9 cellular contexts compared by ENCODE assay signal in genomic region chr12:49698619-49699545, GRCh38. TPM values are rescaled to one million over a fixed set of nuclear protein-coding genes. Genes with fewer than 3 reads are reported as not detected.
DNase-seq lines count a peak whose midpoint lies in the region; ATAC-seq and TF ChIP-seq lines count a peak whose summit lies in the region.
"Had no signal": no experiment of that assay in that cellular context is flagged by ENCODE, and none has a peak within 500 bp of the region (broad histone marks: within the 10 kb centered on the region; RNA-seq: fewer than 3 reads in every experiment).

No MANE protein-coding gene starts in this region.

- peak overlapping the region; percentile 78 for H3K27ac ChIP-seq in DOHH2 (ENCODE audit: low read depth, low read length)
- peak overlapping the region; percentile 34 for H3K27ac ChIP-seq in naive thymus-derived CD4-positive, alpha-beta T cell (ENCODE audit: low read depth, low read length)
- H3K27ac ChIP-seq: SJSA1 had no signal

- peaks cover 38% of the 10 kb centered on the region for H3F3A ChIP-seq in DOHH2 (ENCODE audit: control insufficient read depth, insufficient read depth)

- H4K20me1 ChIP-seq in DOHH2 (ENCODE audit: control insufficient read depth, insufficient read depth, low read depth, low read length) = peaks cover 13% of the 10 kb centered on the region

- H3K4me2 ChIP-seq in DOHH2 (ENCODE audit: low read length) = peak overlapping the region; percentile 99

- no peaks in the 10 kb centered on the region for H3K9me3 ChIP-seq in DOHH2 (ENCODE audit: control insufficient read depth, insufficient read depth, low read length)
- no peaks in the 10 kb centered on the region for H3K9me3 ChIP-seq in naive thymus-derived CD4-positive, alpha-beta T cell (ENCODE audit: control insufficient read depth in 2 of 3, low read length in 3 of 3)
- H3K9me3 ChIP-seq: SJSA1 had no signal

- no peaks in the 10 kb centered on the region for H3K36me3 ChIP-seq in DOHH2 (ENCODE audit: control insufficient read depth, low read length)
- no peaks in the 10 kb centered on the region for H3K36me3 ChIP-seq in naive thymus-derived CD4-positive, alpha-beta T cell (ENCODE audit: control insufficient read depth in 2 of 3, insufficient read depth in 3 of 3, low read length in 3 of 3)
- H3K36me3 ChIP-seq: SJSA1 had no signal

- H3K27me3 Mint-ChIP-seq in WTC11 (ENCODE audit: low read depth) = no peaks in the 10 kb centered on the region
- H3K27me3 Mint-ChIP-seq in naive thymus-derived CD4-positive, alpha-beta T cell = no peaks in the 10 kb centered on the region

- H3K9me2 ChIP-seq in DOHH2 (replicated peaks; ENCODE audit: control insufficient read depth, low read length) = no peaks in the 10 kb centered on the region

- no peaks in the 10 kb centered on the region for H3K36me3 Mint-ChIP-seq in WTC11
- H3K36me3 Mint-ChIP-seq in naive thymus-derived CD4-positive, alpha-beta T cell = peaks cover 0 to 3% (median 0%) of the 10 kb centered on the region in 5 donors

- TF ChIP-seq CTCF in DOHH2 (IDR thresholded peaks at IDR 0.05; ENCODE audit: low read depth, low read length, poor library complexity, severe bottlenecking) = no peak
- no peak for TF ChIP-seq CTCF in WTC11 (IDR thresholded peaks at IDR 0.05)
- TF ChIP-seq CTCF in epithelial cell of proximal tubule (conservative IDR thresholded peaks at IDR 0.05; ENCODE audit: low read depth, low read length) = no peak

- H3K9me3 Mint-ChIP-seq in WTC11 = no peaks in the 10 kb centered on the region
- H3K9me3 Mint-ChIP-seq in naive thymus-derived CD4-positive, alpha-beta T cell = no peaks in the 10 kb centered on the region

- ATAC-seq in GM21360 (IDR thresholded peaks at IDR 0.05; ENCODE audit: unreplicated experiment) = peak; percentile 58
- peak; percentile 80 for ATAC-seq in HG03571 (IDR thresholded peaks at IDR 0.05; ENCODE audit: unreplicated experiment)
- peak; percentile 93 for ATAC-seq in WTC11
- peak; percentile 75 for ATAC-seq in naive thymus-derived CD4-positive, alpha-beta T cell

- intact Hi-C loops in naive thymus-derived CD4-positive, alpha-beta T cell (cut with micrococcal nuclease) = loop anchor here (1.0 to 2.0 kb wide), 2 partner anchors 8 to 28 kb away; partner anchors contain the start of gene FMNL3 (in 1 of the 2)

- no peaks in the 10 kb centered on the region for H3K27me3 ChIP-seq in DOHH2 (ENCODE audit: control insufficient read depth, low read length)
- no peaks in the 10 kb centered on the region for H3K27me3 ChIP-seq in naive thymus-derived CD4-positive, alpha-beta T cell (ENCODE audit: control insufficient read depth in 2 of 2, insufficient read depth in 2 of 2, low read length in 2 of 2)
- H3K27me3 ChIP-seq: SJSA1 had no signal

- POLR2A ChIA-PET in WTC11 (lab: Charles Lee) = interaction anchor here (0.6 to 1.3 kb wide), 6 partner anchors 9 to 144 kb away, joined by 3 to 6 read pairs (median 4); partner anchors contain the start of genes BCDIN3D and TMBIM6
- POLR2A ChIA-PET in naive thymus-derived CD4-positive, alpha-beta T cell (lab: Charles Lee) = interaction anchor here (1.0 to 3.3 kb wide), 6 partner anchors 15 to 51 kb away, joined by 3 to 18 read pairs (median 6); no protein-coding TSS in a partner anchor

- CTCF ChIA-PET in WTC11 (lab: Charles Lee) = interaction anchor here (1.0 to 5.5 kb wide), 9 partner anchors 8 to 340 kb away, joined by 3 to 38 read pairs (median 5); partner anchors contain the start of gene TMBIM6
- CTCF ChIA-PET in naive thymus-derived CD4-positive, alpha-beta T cell (lab: Charles Lee) = interaction anchor here (2.9 kb wide), 1 partner anchor 54 kb away, joined by 10 read pairs; no protein-coding TSS in a partner anchor

- peaks cover 69% of the 10 kb centered on the region for H3K4me1 ChIP-seq in DOHH2 (ENCODE audit: control insufficient read depth, low read length)
- peaks cover 14 to 39% of the 10 kb centered on the region in 2 donors for H3K4me1 ChIP-seq in naive thymus-derived CD4-positive, alpha-beta T cell (ENCODE audit: control insufficient read depth in 2 of 2, insufficient read depth in 2 of 2, low read length in 2 of 2)

- peaks cover 59% of the 10 kb centered on the region for H3K79me2 ChIP-seq in DOHH2 (ENCODE audit: control insufficient read depth, low read length)

- peak overlapping the region; percentile 69 for H3K4me3 Mint-ChIP-seq in WTC11
- H3K4me3 Mint-ChIP-seq in naive thymus-derived CD4-positive, alpha-beta T cell = peak overlapping the region; percentile 75 to 90 (median 84)

- H3K27ac Mint-ChIP-seq in WTC11 = peak overlapping the region; percentile 99
- peak overlapping the region; percentile 32 to 93 (median 83) for H3K27ac Mint-ChIP-seq in naive thymus-derived CD4-positive, alpha-beta T cell

- peaks cover 71% of the 10 kb centered on the region for H3K4me1 Mint-ChIP-seq in WTC11
- H3K4me1 Mint-ChIP-seq in naive thymus-derived CD4-positive, alpha-beta T cell = peaks cover 44 to 74% (median 65%) of the 10 kb centered on the region in 7 donors

- DNase-seq in WTC11 (ENCODE audit: low spot score) (peak; percentile 27), epithelial cell of proximal tubule (ENCODE audit: low read depth) (peak; percentile 56), NCI-H2081 (lab: John Stamatoyannopoulos, UW) (no peak), T-helper 9 cell (no peak)
- peak in 8 of 9 donors; percentile 15 to 54 (median 24) for DNase-seq in naive thymus-derived CD4-positive, alpha-beta T cell

- H3K4me3 ChIP-seq in DOHH2 (ENCODE audit: low read length) (peak overlapping the region; percentile 74), epithelial cell of proximal tubule (ENCODE audit: low read depth, low read length) (peak overlapping the region; percentile 40)
- H3K4me3 ChIP-seq in naive thymus-derived CD4-positive, alpha-beta T cell (ENCODE audit: low read length) = peak overlapping the region; percentile 54
- H3K4me3 ChIP-seq: SJSA1 had no signal

TF ChIP-seq in WTC11, 78 proteins besides CTCF, POLR2A, EP300 and RAD21 (continues in another document):
- no peak for TF ChIP-seq ZSCAN18 (CRISPR knock-in tag; IDR thresholded peaks at IDR 0.05)
- no peak for TF ChIP-seq ATF2 (CRISPR knock-in tag; IDR thresholded peaks at IDR 0.05; ENCODE audit: borderline replicate concordance, low read depth)
- TF ChIP-seq SOX15 (CRISPR knock-in tag; IDR thresholded peaks at IDR 0.05) = no peak
- TF ChIP-seq CREB1 (CRISPR knock-in tag; IDR thresholded peaks at IDR 0.05) = no peak
- no peak for TF ChIP-seq OVOL2 (CRISPR knock-in tag; IDR thresholded peaks at IDR 0.05; ENCODE audit: borderline replicate concordance)
- no peak for TF ChIP-seq ZNF512 (CRISPR knock-in tag; IDR thresholded peaks at IDR 0.05; ENCODE audit: borderline replicate concordance)
- no peak for TF ChIP-seq GRHL2 (CRISPR knock-in tag; IDR thresholded peaks at IDR 0.05; ENCODE audit: insufficient replicate concordance, severe bottlenecking)
- no peak for TF ChIP-seq ERG (CRISPR knock-in tag; IDR thresholded peaks at IDR 0.05)

RNA-seq across cellular contexts. Expression of gene FMNL3, which starts 8.3 kb away (rescaled TPM):
- total RNA-seq in WTC11 (2021) = 15.2 to 19.3 TPM (median 15.6 TPM) in 3 replicates
- 21.3 and 21.7 TPM in 2 replicates for total RNA-seq in epithelial cell of proximal tubule
- total RNA-seq in naive thymus-derived CD4-positive, alpha-beta T cell = 10 to 100 TPM; 33.3 to 40.4 (median 39.7) TPM
- polyA plus RNA-seq in naive thymus-derived CD4-positive, alpha-beta T cell = 10 to 100 TPM; 10.4 to 12.0 TPM

RNA-seq across cellular contexts. Expression of gene TMBIM6, which starts 42.5 kb away (rescaled TPM):
- 402 to 417 TPM (median 412 TPM) in 3 replicates for total RNA-seq in WTC11 (2021)
- total RNA-seq in epithelial cell of proximal tubule = 429 and 436 TPM in 2 replicates
- 100 to 1,000 TPM; 307 to 432 (median 381) TPM for total RNA-seq in naive thymus-derived CD4-positive, alpha-beta T cell
- 100 to 1,000 TPM; 835 to 916 TPM for polyA plus RNA-seq in naive thymus-derived CD4-positive, alpha-beta T cell

Comparison
In these comparisons a context has a peak if more than half of its experiments do, and no peak if none do; other contexts are left out.
1. DNase-seq: peak in WTC11 (single experiment), epithelial cell of proximal tubule (single experiment) and naive thymus-derived CD4-positive, alpha-beta T cell (8 of 9); none in NCI-H2081 (0 of 2) and T-helper 9 cell (single experiment).
2. Peak in every context shown above with its lines, with median percentiles within 50 percentile points of each other: H3K4me3 ChIP-seq and ATAC-seq.